In the genomic region with DNA sequence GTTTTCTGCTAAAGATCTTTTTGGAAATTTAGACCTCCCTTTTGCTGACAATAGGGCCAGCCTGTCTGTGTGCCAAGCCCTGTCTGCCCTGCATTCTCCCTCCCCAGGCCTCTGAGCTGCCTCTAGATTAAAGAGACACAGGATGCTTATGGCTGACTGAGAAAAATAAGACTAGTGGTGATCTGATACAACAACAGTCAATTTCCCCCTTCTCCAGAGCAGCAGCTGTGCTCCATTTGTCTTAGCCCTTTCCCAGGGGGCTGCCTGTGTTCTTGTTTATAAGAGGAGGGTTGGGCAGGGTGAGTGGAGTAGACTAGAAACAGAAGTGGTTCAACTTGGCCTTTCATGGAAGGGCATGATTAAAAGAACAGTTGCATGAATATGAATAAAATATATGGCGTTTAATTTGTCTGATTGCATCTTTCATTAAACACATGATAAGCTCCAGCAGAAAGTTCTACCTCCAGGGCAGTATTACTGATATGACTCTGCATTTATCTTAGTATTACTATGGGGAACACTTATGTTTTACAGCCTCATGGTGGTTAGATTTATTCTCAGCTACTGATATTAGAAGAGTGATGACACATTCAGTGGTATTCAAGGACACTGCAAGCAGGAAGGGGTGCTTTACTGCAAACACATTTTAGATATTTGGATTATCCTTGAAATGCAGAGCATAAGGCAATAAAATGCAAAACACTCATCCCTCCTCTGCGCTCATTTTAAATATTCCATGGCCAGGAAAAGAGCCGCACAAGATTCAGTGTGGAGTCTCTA, we compare ENCODE assay signal across 10 cellular contexts.
DNase-seq lines count a peak whose midpoint lies in the region; FAIRE-seq and TF ChIP-seq lines count a peak whose summit lies in the region.
"Had no signal": no experiment of that assay in that cellular context is flagged by ENCODE, and none has a peak within 500 bp of the region (broad histone marks: within the 10 kb centered on the region; RNA-seq: fewer than 3 reads in every experiment).

No MANE protein-coding gene starts in this region.

- H3K36me3 Mint-ChIP-seq in H9 (ENCODE audit: insufficient read depth in 1 of 3, low read depth in 3 of 3) (no peaks in the 10 kb centered on the region), Calu3 (ENCODE audit: insufficient read depth, unreplicated experiment) (no peaks in the 10 kb centered on the region)
- H3K36me3 Mint-ChIP-seq in activated CD4-positive, alpha-beta memory T cell treated with anti-CD3 and anti-CD28 coated beads for 36 hours, result no peaks in the 10 kb centered on the region
- H3K36me3 Mint-ChIP-seq: CD4-positive, alpha-beta memory T cell had no signal

- CTCF ChIA-PET in AG04449 (lab: Yijun Ruan, JAX), result interaction anchor here (1.0 to 1.9 kb wide), 7 partner anchors 14 to 207 kb away, joined by 3 to 8 read pairs (median 4); partner anchors contain the start of gene SSTR1
- CTCF ChIA-PET in activated CD4-positive, alpha-beta memory T cell treated with anti-CD3 and anti-CD28 coated beads for 36 hours (lab: Charles Lee), result no interaction called here
- CTCF ChIA-PET in Calu3 (lab: Charles Lee), result no interaction called here

- H3K56ac ChIP-seq in H9 (ENCODE audit: insufficient read length, low read depth, low read length), result no peak overlapping the region

- H4K8ac ChIP-seq in H9 (replicated peaks; ENCODE audit: insufficient read length, low read depth, low read length), result no peak overlapping the region

- H3K9ac ChIP-seq in H9 (ENCODE audit: extremely low read depth, insufficient read length, low read length), result no peak overlapping the region

- no peak overlapping the region for H3K18ac ChIP-seq in H9 (ENCODE audit: insufficient read length, low read depth, low read length)

- H3K9me3 Mint-ChIP-seq in H9, result no peaks in the 10 kb centered on the region
- no peaks in the 10 kb centered on the region for H3K9me3 Mint-ChIP-seq in activated CD4-positive, alpha-beta memory T cell treated with anti-CD3 and anti-CD28 coated beads for 36 hours
- H3K9me3 Mint-ChIP-seq in Calu3 (ENCODE audit: low read depth, unreplicated experiment), result no peaks in the 10 kb centered on the region
- H3K9me3 Mint-ChIP-seq: CD4-positive, alpha-beta memory T cell had no signal

- TF ChIP-seq CTCF in AG04449 (IDR thresholded peaks at IDR 0.05; ENCODE audit: insufficient read depth, low read length, missing control alignments), result peak; percentile 23
- TF ChIP-seq CTCF in H9 (conservative IDR thresholded peaks at IDR 0.05), result peak; percentile 47
- TF ChIP-seq CTCF in fibroblast of pulmonary artery (IDR thresholded peaks at IDR 0.05; ENCODE audit: low read length, missing control alignments), result peak; percentile 8
- TF ChIP-seq CTCF in Calu3 (IDR thresholded peaks at IDR 0.05; ENCODE audit: unreplicated experiment), result no peak

- no peaks in the 10 kb centered on the region for H3K23me2 ChIP-seq in H9 (ENCODE audit: insufficient read length, low read depth, low read length, poor library complexity, severe bottlenecking)

- no peak overlapping the region for H3T11ph ChIP-seq in H9 (ENCODE audit: low read length)

- H3K27me3 Mint-ChIP-seq in H9 (ENCODE audit: low read depth) (0 out of 2 replicates have a peak, but pooled peaks cover 3% of the 10 kb centered on the region), Calu3 (ENCODE audit: unreplicated experiment) (peaks cover 12% of the 10 kb centered on the region)
- H3K27me3 Mint-ChIP-seq in activated CD4-positive, alpha-beta memory T cell treated with anti-CD3 and anti-CD28 coated beads for 36 hours, result peaks cover 3% of the 10 kb centered on the region

- H3K27ac Mint-ChIP-seq in H9, result peak overlapping the region in 1 of 3 experiments; percentile 74; a peak in 1 of 7 replicates
- H3K27ac Mint-ChIP-seq in activated CD4-positive, alpha-beta memory T cell treated with anti-CD3 and anti-CD28 coated beads for 36 hours, result no peak overlapping the region
- H3K27ac Mint-ChIP-seq in Calu3 (ENCODE audit: unreplicated experiment), result no peak overlapping the region
- H3K27ac Mint-ChIP-seq: CD4-positive, alpha-beta memory T cell had no signal

- H3K4me3 Mint-ChIP-seq in H9 (no peak overlapping the region), Calu3 (ENCODE audit: low read depth, unreplicated experiment) (no peak overlapping the region)
- H3K4me3 Mint-ChIP-seq in activated CD4-positive, alpha-beta memory T cell treated with anti-CD3 and anti-CD28 coated beads for 36 hours, result no peak overlapping the region
- H3K4me3 Mint-ChIP-seq: CD4-positive, alpha-beta memory T cell had no signal

- H2BK15ac ChIP-seq in H9 (ENCODE audit: low read depth, low read length), result no peak overlapping the region

- WGBS in H9 (ENCODE audit: extremely low coverage, insufficient read length, low lambda C conversion rate), result no CpG with 5 or more reads among the region's 3 CpGs

- no peaks in the 10 kb centered on the region for H3K79me2 ChIP-seq in H9 (ENCODE audit: insufficient read depth, low read length)

- H3K79me1 ChIP-seq in H9 (ENCODE audit: insufficient read depth, low read depth, low read length, poor library complexity, severe bottlenecking), result no peaks in the 10 kb centered on the region

- no peak for FAIRE-seq in GM19239 (lab: Jason Lieb, UNC)

- intact Hi-C loops in activated CD4-positive, alpha-beta memory T cell treated with anti-CD3 and anti-CD28 coated beads for 36 hours (cut with micrococcal nuclease), result no loop called here
- intact Hi-C loops in Calu3 (cut with micrococcal nuclease; ENCODE audit: unreplicated experiment), result no loop called here

- no peak overlapping the region for H3K14ac ChIP-seq in H9 (ENCODE audit: insufficient read depth, low read length)

- H3K9me3 ChIP-seq in H9 (ENCODE audit: control insufficient read depth, low read depth, low read length), result no peaks in the 10 kb centered on the region

- H3K4me1 ChIP-seq in H9 (ENCODE audit: insufficient read depth, low read length), result no peaks in the 10 kb centered on the region

- no peak overlapping the region for H2BK12ac ChIP-seq in H9 (ENCODE audit: insufficient read length, low read depth, low read length)

- POLR2A ChIA-PET in AG04449 (lab: Yijun Ruan, JAX), result interaction anchor here (0.7 to 3.4 kb wide), 4 partner anchors 151 to 198 kb away, joined by 3 to 16 read pairs (median 4); partner anchors contain the start of genes CLEC14A and SSTR1
- POLR2A ChIA-PET in activated CD4-positive, alpha-beta memory T cell treated with anti-CD3 and anti-CD28 coated beads for 36 hours (lab: Charles Lee), result no interaction called here

- no peak overlapping the region for H2BK5ac ChIP-seq in H9 (ENCODE audit: insufficient read length, low read length)

- peak; percentile 87 for DNase-seq in AG04449 (ENCODE audit: low read depth, low spot score)
- peak; percentile 39 for DNase-seq in H9
- peak; percentile 63 for DNase-seq in NCI-H524 treated with DMSO at 0.1 percent for 48 hours (lab: John Stamatoyannopoulos, UW)
- peak; percentile 54 for DNase-seq in fibroblast of pulmonary artery (ENCODE audit: low read depth)
- no peak for DNase-seq in 8988T
- no peak for DNase-seq in activated CD4-positive, alpha-beta memory T cell treated with anti-CD3 and anti-CD28 coated beads for 36 hours
- DNase-seq in Calu3, result no peak
- no peak for DNase-seq in GM19239 (ENCODE audit: insufficient read length, low spot score)
- DNase-seq: activated naive CD4-positive, alpha-beta T cell treated with Interleukin-2 at 50 U/mL for 16 hours; CD4-positive, alpha-beta memory T cell had no signal

- H2AK5ac ChIP-seq in H9 (ENCODE audit: insufficient read length, low read length), result no peak overlapping the region

- no peak overlapping the region for H2BK120ac ChIP-seq in H9 (ENCODE audit: low read depth, low read length, poor library complexity, severe bottlenecking)

- H3K4me3 ChIP-seq in AG04449 (ENCODE audit: low read depth, low read length), result no peak overlapping the region
- no peak overlapping the region for H3K4me3 ChIP-seq in fibroblast of pulmonary artery (replicated peaks; ENCODE audit: low read depth, low read length)

- no peak overlapping the region for H3K27ac ChIP-seq in H9 (ENCODE audit: insufficient read length, low read depth, low read length)

- no peak overlapping the region for H4K91ac ChIP-seq in H9 (ENCODE audit: insufficient read length, low read depth, low read length)

- H3K27me3 ChIP-seq in H9 (ENCODE audit: insufficient read depth, low read length), result no peaks in the 10 kb centered on the region

- no peak overlapping the region for H3K4ac ChIP-seq in H9 (ENCODE audit: low read depth, low read length)

- no peak overlapping the region for H4K5ac ChIP-seq in H9 (ENCODE audit: insufficient read length, low read depth, low read length)

- no peak overlapping the region for H3K4me2 ChIP-seq in H9 (ENCODE audit: insufficient read depth, insufficient read length, low read length)

- H3K4me1 Mint-ChIP-seq in H9 (peaks cover 0 to 6% of the 10 kb centered on the region in 2 experiments; a peak in 3 of 4 replicates), Calu3 (ENCODE audit: low read depth, unreplicated experiment) (no peaks in the 10 kb centered on the region)
- H3K4me1 Mint-ChIP-seq in activated CD4-positive, alpha-beta memory T cell treated with anti-CD3 and anti-CD28 coated beads for 36 hours (ENCODE audit: low read depth), result no peaks in the 10 kb centered on the region
- H3K4me1 Mint-ChIP-seq: CD4-positive, alpha-beta memory T cell had no signal

- H3K23ac ChIP-seq in H9 (ENCODE audit: insufficient read length, low read depth, low read length), result no peak overlapping the region

- no peak overlapping the region for H2BK20ac ChIP-seq in H9 (ENCODE audit: low read depth, low read length, poor library complexity, severe bottlenecking)

- no peak overlapping the region for H2AFZ ChIP-seq in H9 (ENCODE audit: low read length)

- no TSS peak for BruUV-seq in Calu3 (replicated peaks; lab: Mats Ljungman, UMichigan)

- H4K20me1 ChIP-seq in H9 (ENCODE audit: control insufficient read depth, insufficient read depth, insufficient read length), result no peaks in the 10 kb centered on the region

Comparison
In these comparisons a context has a peak if more than half of its experiments do, and no peak if none do; other contexts are left out.
1. DNase-seq: peak in AG04449 (single experiment), H9 (single experiment), NCI-H524 treated with DMSO at 0.1 percent for 48 hours (single experiment) and fibroblast of pulmonary artery (single experiment); none in 8988T (single experiment), activated CD4-positive, alpha-beta memory T cell treated with anti-CD3 and anti-CD28 coated beads for 36 hours (single experiment), Calu3 (single experiment) and GM19239 (single experiment).